In the genomic region with DNA sequence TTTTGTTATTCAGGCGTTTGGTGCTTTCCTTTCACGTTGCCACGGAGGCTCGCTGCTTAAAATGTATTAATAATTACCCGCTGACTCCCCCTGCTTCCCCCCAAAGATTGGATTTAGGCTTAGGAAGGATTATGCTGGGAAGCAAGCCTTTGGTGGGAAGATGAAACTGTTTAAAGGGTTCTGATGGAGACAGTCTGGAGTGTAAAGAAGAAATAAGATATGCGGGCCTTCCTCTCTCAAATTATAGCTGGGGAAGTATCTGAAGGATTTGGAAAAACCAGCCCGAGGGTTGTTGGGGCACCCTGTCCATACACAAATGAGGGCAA, we compare ENCODE assay signal across 10 cellular contexts. TPM values are rescaled to one million over a fixed set of nuclear protein-coding genes. Genes with fewer than 3 reads are reported as not detected.
A peak's percentile ranks its signal among the peaks of the same experiment; 100 is the strongest.
DNase-seq lines count a peak whose midpoint lies in the region; ATAC-seq and TF ChIP-seq lines count a peak whose summit lies in the region.
"Had no signal": no experiment of that assay in that cellular context is flagged by ENCODE, and none has a peak within 500 bp of the region (broad histone marks: within the 10 kb centered on the region; RNA-seq: fewer than 3 reads in every experiment).

No MANE protein-coding gene starts in this region.

- H3K27me3 Mint-ChIP-seq in activated T-cell treated with anti-CD3 and anti-CD28 coated beads, Interleukin-2, amount 50 U/mL, for 72 hours (ENCODE audit: low read depth): no peaks in the 10 kb centered on the region
- H3K27me3 Mint-ChIP-seq in memory B cell: no peaks in the 10 kb centered on the region

- ATAC-seq in activated T-cell treated with anti-CD3 and anti-CD28 coated beads, Interleukin-2, amount 50 U/mL, for 72 hours (replicated peaks in 1 of 2): no peak
- ATAC-seq in body of pancreas: no peak
- no peak for ATAC-seq in memory B cell (ENCODE audit: low read depth)

- H3K36me3 ChIP-seq in body of pancreas (replicated peaks in 1 of 2; ENCODE audit: insufficient read depth in 1 of 2, low read depth in 2 of 2) (no peaks in the 10 kb centered on the region), tibial nerve (no peaks in the 10 kb centered on the region)

- peaks cover 5 to 14% of the 10 kb centered on the region in 2 donors for H3K36me3 Mint-ChIP-seq in activated T-cell treated with anti-CD3 and anti-CD28 coated beads, Interleukin-2, amount 50 U/mL, for 72 hours (ENCODE audit: insufficient read depth in 2 of 2)
- H3K36me3 Mint-ChIP-seq in memory B cell: no peaks in the 10 kb centered on the region

- H3K27ac ChIP-seq in body of pancreas (peak overlapping the region; percentile 51 to 82 (median 80)), tibial nerve (peak overlapping the region; percentile 90 to 95 (median 93))

- H3K9me3 Mint-ChIP-seq in activated T-cell treated with anti-CD3 and anti-CD28 coated beads, Interleukin-2, amount 50 U/mL, for 72 hours: no peaks in the 10 kb centered on the region
- no peaks in the 10 kb centered on the region for H3K9me3 Mint-ChIP-seq in memory B cell

- DNase-seq in activated T-cell treated with anti-CD3 and anti-CD28 coated beads, Interleukin-2, amount 50 U/mL, for 72 hours: no peak
- DNase-seq in activated T-cell treated with anti-CD3 and anti-CD28 coated beads for 4 hours (no peak), body of pancreas (no peak), memory B cell (ENCODE audit: low spot score in 2 of 2) (no peak), tibial nerve (ENCODE audit: low spot score in 2 of 2) (no peak), RKO (ENCODE audit: low spot score) (no peak), A172 (ENCODE audit: low spot score) (no peak), retina (no peak)
- DNase-seq: DMS79, Karpas-422 had no signal

- peak overlapping the region; percentile 96 to 100 for H3K4me3 Mint-ChIP-seq in activated T-cell treated with anti-CD3 and anti-CD28 coated beads, Interleukin-2, amount 50 U/mL, for 72 hours
- H3K4me3 Mint-ChIP-seq in memory B cell: peak overlapping the region; percentile 93

- H3K9me3 ChIP-seq in body of pancreas (no peaks in the 10 kb centered on the region), tibial nerve (no peaks in the 10 kb centered on the region)

- 1 to 2% methylated on average over 7 of the region's 7 CpGs for WGBS in body of pancreas, 2 donors
- WGBS in tibial nerve, 2 donors: 6 to 9% methylated on average over 7 of the region's 7 CpGs

- no peak for TF ChIP-seq POLR2A in body of pancreas (IDR thresholded peaks at IDR 0.05)
- no peak for TF ChIP-seq POLR2A in tibial nerve (IDR thresholded peaks at IDR 0.05)

- no peak for TF ChIP-seq EP300 in tibial nerve (IDR thresholded peaks at IDR 0.05)

- H3K4me1 Mint-ChIP-seq in activated T-cell treated with anti-CD3 and anti-CD28 coated beads, Interleukin-2, amount 50 U/mL, for 72 hours (ENCODE audit: low read depth): peaks cover 65% of the 10 kb centered on the region
- peaks cover 21% of the 10 kb centered on the region for H3K4me1 Mint-ChIP-seq in memory B cell

- H3K4me3 ChIP-seq in body of pancreas (peak overlapping the region; percentile 48 to 65), tibial nerve (peak overlapping the region; percentile 64 to 97 (median 94))

- H3K27me3 ChIP-seq in body of pancreas (no peaks in the 10 kb centered on the region), tibial nerve (no peaks in the 10 kb centered on the region)

- H3K27ac Mint-ChIP-seq in activated T-cell treated with anti-CD3 and anti-CD28 coated beads, Interleukin-2, amount 50 U/mL, for 72 hours: peak overlapping the region; percentile 93
- peak overlapping the region; percentile 90 for H3K27ac Mint-ChIP-seq in memory B cell

- H3K4me1 ChIP-seq in body of pancreas (peaks cover 57% of the 10 kb centered on the region), tibial nerve (peaks cover 0 to 53% (median 25%) of the 10 kb centered on the region in 4 donors)

- intact Hi-C loops in body of pancreas (cut with DNase I): no loop called here

- TF ChIP-seq CTCF in body of pancreas (IDR thresholded peaks at IDR 0.05) (no peak), tibial nerve (IDR thresholded peaks at IDR 0.05) (no peak)

RNA-seq across cellular contexts. Expression of gene KSR1, which starts 1.1 kb away (rescaled TPM):
- total RNA-seq in activated T-cell treated with anti-CD3 and anti-CD28 coated beads, Interleukin-2, amount 50 U/mL, for 72 hours: 100 to 1,000 TPM; 191 to 296 TPM
- total RNA-seq in body of pancreas (100 to 1,000 TPM in 1 of 2 donors, 10 to 100 TPM in 1; 99.9 to 142 TPM), tibial nerve (100 to 1,000 TPM in 1 of 4 donors, 10 to 100 TPM in 3; 45.1 to 110 (median 54.2) TPM)
- 1.7 and 2.9 TPM in 2 replicates for total RNA-seq in A172 (2014; rRNA removed; shearing (Covaris generic))

Comparison
In these comparisons a context has a peak if more than half of its experiments do, and no peak if none do; other contexts are left out.
1. RNA of gene KSR1, which starts 1.1 kb away (total RNA-seq): 191 to 296 TPM in activated T-cell treated with anti-CD3 and anti-CD28 coated beads, Interleukin-2, amount 50 U/mL, for 72 hours, 99.9 to 142 TPM in body of pancreas and 45.1 to 110 TPM in tibial nerve; 1.7 to 2.9 TPM in A172; every median in the first group is over 10 times any median in the second.